Comparison of ENCODE assay signal across 22 cellular contexts in genomic region chr10:25018703-25019102, GRCh38.
DNase-seq lines count a peak whose midpoint lies in the region; ATAC-seq, FAIRE-seq and TF ChIP-seq lines count a peak whose summit lies in the region.
"Had no signal": no experiment of that assay in that cellular context is flagged by ENCODE, and none has a peak within 500 bp of the region (broad histone marks: within the 10 kb centered on the region; RNA-seq: fewer than 3 reads in every experiment).

No MANE protein-coding gene starts in this region.

- peaks cover 40% of the 10 kb centered on the region for H3K4me1 Mint-ChIP-seq in activated naive CD4-positive, alpha-beta T cell treated with anti-CD3 and anti-CD28 coated beads, Interleukin-2, amount 50 U/mL, for 24 hours
- peaks cover 31% of the 10 kb centered on the region for H3K4me1 Mint-ChIP-seq in activated naive CD8-positive, alpha-beta T cell treated with anti-CD3 and anti-CD28 coated beads, Interleukin-2, amount 50 U/mL, for 24 hours
- peaks cover 16% of the 10 kb centered on the region for H3K4me1 Mint-ChIP-seq in T-helper 2 cell treated with Interferon-gamma antibody and Interleukin-4, amounts not matched to agents 5 μg/mL and 100 μg/mL, for 36 hours (ENCODE audit: low read depth)

- no peak for ATAC-seq in activated naive CD8-positive, alpha-beta T cell treated with anti-CD3 and anti-CD28 coated beads, Interleukin-2, amount 50 U/mL, for 24 hours
- no peak for ATAC-seq in GM18520 (IDR thresholded peaks at IDR 0.05; ENCODE audit: unreplicated experiment)
- ATAC-seq: HCT116, Right ventricle myocardium inferior had no signal

- H3K4me3 Mint-ChIP-seq in activated naive CD4-positive, alpha-beta T cell treated with anti-CD3 and anti-CD28 coated beads, Interleukin-2, amount 50 U/mL, for 24 hours = no peak overlapping the region
- no peak overlapping the region for H3K4me3 Mint-ChIP-seq in activated naive CD8-positive, alpha-beta T cell treated with anti-CD3 and anti-CD28 coated beads, Interleukin-2, amount 50 U/mL, for 24 hours
- H3K4me3 Mint-ChIP-seq in T-helper 2 cell treated with Interferon-gamma antibody and Interleukin-4, amounts not matched to agents 5 μg/mL and 100 μg/mL, for 36 hours = no peak overlapping the region

- H3K27ac Mint-ChIP-seq in activated naive CD4-positive, alpha-beta T cell treated with anti-CD3 and anti-CD28 coated beads, Interleukin-2, amount 50 U/mL, for 24 hours = peak overlapping the region; percentile 59
- H3K27ac Mint-ChIP-seq in activated naive CD8-positive, alpha-beta T cell treated with anti-CD3 and anti-CD28 coated beads, Interleukin-2, amount 50 U/mL, for 24 hours = peak overlapping the region; percentile 99
- no peak overlapping the region for H3K27ac Mint-ChIP-seq in T-helper 2 cell treated with Interferon-gamma antibody and Interleukin-4, amounts not matched to agents 5 μg/mL and 100 μg/mL, for 36 hours

- FAIRE-seq in H54 (lab: Jason Lieb, UNC) = peak; percentile 36
- FAIRE-seq: GM12891 had no signal

- TF ChIP-seq POLR2A in H54 (IDR thresholded peaks at IDR 0.05; ENCODE audit: low read depth, low read length) = no peak

- no peaks in the 10 kb centered on the region for H3K9me3 Mint-ChIP-seq in activated naive CD4-positive, alpha-beta T cell treated with anti-CD3 and anti-CD28 coated beads, Interleukin-2, amount 50 U/mL, for 24 hours
- H3K9me3 Mint-ChIP-seq in activated naive CD8-positive, alpha-beta T cell treated with anti-CD3 and anti-CD28 coated beads, Interleukin-2, amount 50 U/mL, for 24 hours = no peaks in the 10 kb centered on the region
- no peaks in the 10 kb centered on the region for H3K9me3 Mint-ChIP-seq in T-helper 2 cell treated with Interferon-gamma antibody and Interleukin-4, amounts not matched to agents 5 μg/mL and 100 μg/mL, for 36 hours

- no peaks in the 10 kb centered on the region for H3K27me3 Mint-ChIP-seq in activated naive CD4-positive, alpha-beta T cell treated with anti-CD3 and anti-CD28 coated beads, Interleukin-2, amount 50 U/mL, for 24 hours
- no peaks in the 10 kb centered on the region for H3K27me3 Mint-ChIP-seq in activated naive CD8-positive, alpha-beta T cell treated with anti-CD3 and anti-CD28 coated beads, Interleukin-2, amount 50 U/mL, for 24 hours
- H3K27me3 Mint-ChIP-seq in T-helper 2 cell treated with Interferon-gamma antibody and Interleukin-4, amounts not matched to agents 5 μg/mL and 100 μg/mL, for 36 hours (ENCODE audit: low read depth) = peaks cover 9% of the 10 kb centered on the region

- H3K36me3 Mint-ChIP-seq in activated naive CD4-positive, alpha-beta T cell treated with anti-CD3 and anti-CD28 coated beads, Interleukin-2, amount 50 U/mL, for 24 hours = peaks cover 8% of the 10 kb centered on the region
- H3K36me3 Mint-ChIP-seq in activated naive CD8-positive, alpha-beta T cell treated with anti-CD3 and anti-CD28 coated beads, Interleukin-2, amount 50 U/mL, for 24 hours (ENCODE audit: low read depth) = peaks cover 9% of the 10 kb centered on the region
- no peaks in the 10 kb centered on the region for H3K36me3 Mint-ChIP-seq in T-helper 2 cell treated with Interferon-gamma antibody and Interleukin-4, amounts not matched to agents 5 μg/mL and 100 μg/mL, for 36 hours (ENCODE audit: low read depth)

- no peak for DNase-seq in activated naive CD4-positive, alpha-beta T cell treated with anti-CD3 and anti-CD28 coated beads, Interleukin-2, amount 50 U/mL, for 16 hours
- DNase-seq in H54 (ENCODE audit: insufficient read length, low spot score) = no peak
- no peak for DNase-seq in activated naive CD8-positive, alpha-beta T cell treated with anti-CD3 and anti-CD28 coated beads, Interleukin-2, amount 50 U/mL, for 24 hours
- DNase-seq in SW480 (ENCODE audit: low spot score) = no peak
- no peak for DNase-seq in T-helper 2 cell treated with Interferon-gamma antibody and Interleukin-4, amounts not matched to agents 5 μg/mL and 100 μg/mL, for 36 hours (ENCODE audit: low spot score)
- DNase-seq: Caco-2, DND-41, GOT3, Kasumi-1, MG63, NCI-H1417, NCI-H1694 treated with DMSO at 0.1 percent for 48 hours, NCI-H2081 treated with DMSO at 0.1 percent for 48 hours, NCI-H2171 treated with DMSO at 0.1 percent for 48 hours, NCI-H446 treated with DMSO at 0.1 percent for 48 hours, NCI-H526 treated with DMSO at 0.1 percent for 48 hours, OCI-M1 had no signal
